Comparison of ENCODE assay signal across 21 cellular contexts in the genomic region with DNA sequence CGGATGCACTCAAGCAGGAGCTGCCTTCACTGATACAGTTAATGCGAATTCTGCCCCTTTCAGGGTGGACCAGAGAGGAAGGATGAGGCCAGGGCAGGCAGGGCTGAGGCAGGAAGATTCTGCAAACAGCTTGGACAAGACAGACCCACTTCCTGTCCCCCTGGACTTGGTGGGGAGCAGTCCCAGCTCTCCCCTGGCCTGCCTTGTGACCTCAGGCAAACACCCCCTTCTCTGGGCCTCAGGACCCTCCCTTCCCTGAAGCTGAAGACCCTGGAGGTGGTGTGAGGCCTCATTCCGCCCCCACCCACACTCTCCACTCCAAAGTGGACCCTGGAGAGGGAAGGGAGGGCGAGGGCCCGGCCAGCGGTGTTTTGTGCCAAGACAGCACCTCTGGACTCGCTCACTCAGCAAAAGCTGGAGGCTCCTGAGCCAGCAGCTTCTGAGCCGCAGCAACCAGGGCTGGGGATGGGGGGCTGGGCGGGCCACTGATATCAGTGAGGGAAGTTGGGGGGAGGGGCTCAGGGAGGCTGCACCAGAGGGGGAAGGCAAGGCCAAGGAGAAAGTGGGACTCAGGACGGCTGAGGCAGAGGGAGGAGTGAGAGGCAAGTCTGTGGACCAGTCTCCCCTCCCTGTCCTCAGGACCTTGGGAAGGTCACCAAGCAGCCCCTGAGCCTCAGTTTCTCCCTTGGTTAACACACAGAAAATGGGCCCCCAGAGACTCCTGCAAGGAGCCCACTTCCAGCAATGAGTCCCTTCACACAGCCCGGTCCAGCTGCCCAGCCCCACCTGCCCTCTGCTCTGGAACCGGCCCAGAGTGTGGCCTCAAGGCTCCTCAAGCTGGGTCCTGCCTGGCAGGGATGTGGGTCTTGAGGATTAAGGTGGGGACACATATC. TPM values are rescaled to one million over a fixed set of nuclear protein-coding genes. Genes with fewer than 3 reads are reported as not detected.
DNase-seq lines count a peak whose midpoint lies in the region; ATAC-seq, FAIRE-seq and TF ChIP-seq lines count a peak whose summit lies in the region.
"Had no signal": no experiment of that assay in that cellular context is flagged by ENCODE, and none has a peak within 500 bp of the region (broad histone marks: within the 10 kb centered on the region; RNA-seq: fewer than 3 reads in every experiment).

No MANE protein-coding gene starts in this region.

- H3K4me3 Mint-ChIP-seq in nephron, result peak overlapping the region in 2 of 3 experiments; percentile 50 to 70
- H3K4me3 Mint-ChIP-seq: activated CD8-positive, alpha-beta memory T cell treated with anti-CD3 and anti-CD28 coated beads, Interleukin-2, amount 10 ng/mL, durations not matched to agents 7 days and 5 days; activated naive CD4-positive, alpha-beta T cell treated with anti-CD3 and anti-CD28 coated beads for 36 hours; neural crest cell had no signal

- no peak overlapping the region for H3K4me2 ChIP-seq in A549

- FAIRE-seq in A549 (lab: Jason Lieb, UNC), result no peak
- FAIRE-seq: A204.1, GM18507, keratinocyte had no signal

- H3K27ac ChIP-seq in A549 (no peak overlapping the region), adrenal gland (peak overlapping the region in 2 of 5 donors; percentile 38 to 65), suprapubic skin (no peak overlapping the region)
- H3K27ac ChIP-seq: GM23248, WERI-Rb-1 had no signal

- intact Hi-C loops in adrenal gland (cut with DNase I), result no loop called here

- H3K9ac ChIP-seq in iPS-15b (ENCODE audit: low read depth, low read length), result peak overlapping the region; percentile 73
- H3K9ac ChIP-seq: GM23248 had no signal

- no peaks in the 10 kb centered on the region for H3K9me3 Mint-ChIP-seq in nephron
- H3K9me3 Mint-ChIP-seq: activated naive CD4-positive, alpha-beta T cell treated with anti-CD3 and anti-CD28 coated beads for 36 hours; brain; neural crest cell had no signal

- TF ChIP-seq RAD21 in A549 (conservative IDR thresholded peaks at IDR 0.05 in 1 of 2, IDR thresholded peaks at IDR 0.05 in 1 of 2), result no peak

- H3K4me1 ChIP-seq in A549, result no peaks in the 10 kb centered on the region
- H3K4me1 ChIP-seq in adrenal gland (replicated peaks in 1 of 2), result peaks cover 0 to 39% of the 10 kb centered on the region in 2 donors
- peaks cover 10% of the 10 kb centered on the region for H3K4me1 ChIP-seq in iPS-15b (ENCODE audit: control insufficient read depth, insufficient read depth, low read length)
- H3K4me1 ChIP-seq in suprapubic skin, result peaks cover 35% of the 10 kb centered on the region

- H3K27me3 Mint-ChIP-seq in nephron (ENCODE audit: low read depth), result no peaks in the 10 kb centered on the region

- H3K27me3 ChIP-seq in adrenal gland (no peaks in the 10 kb centered on the region), iPS-15b (ENCODE audit: control insufficient read depth, insufficient read depth, low read length) (no peaks in the 10 kb centered on the region), suprapubic skin (no peaks in the 10 kb centered on the region)

- POLR2A ChIA-PET in A549 (lab: Yijun Ruan, JAX), result no interaction called here

- peaks cover 4% of the 10 kb centered on the region for H3K36me3 Mint-ChIP-seq in nephron (ENCODE audit: low read depth)
- H3K36me3 Mint-ChIP-seq: activated CD8-positive, alpha-beta memory T cell treated with anti-CD3 and anti-CD28 coated beads, Interleukin-2, amount 10 ng/mL, durations not matched to agents 7 days and 5 days; brain had no signal

- WGBS in A549 (ENCODE audit: missing lambda C conversion rate), result 73% methylated on average over 7 of the region's 12 CpGs
- WGBS in adrenal gland, 4 donors, result 29 to 63% (median 47%) methylated on average over 8 to 12 of the region's 12 CpGs
- 68% methylated on average over 11 of the region's 12 CpGs for WGBS in suprapubic skin

- no peak for DNase-seq in A549 (ENCODE audit: low read depth in 1 of 2, low spot score in 1 of 2)
- DNase-seq in adrenal gland, result peak in 5 of 7 donors; percentile 60 to 76 (median 69)
- no peak for DNase-seq in suprapubic skin (ENCODE audit: low spot score in 2 of 2)
- DNase-seq in NCI-H510A treated with DMSO at 0.1 percent for 48 hours (lab: John Stamatoyannopoulos, UW), result no peak
- no peak for DNase-seq in T1000 (lab: John Stamatoyannopoulos, UW)
- DNase-seq: activated CD8-positive, alpha-beta memory T cell treated with anti-CD3 and anti-CD28 coated beads, Interleukin-2, amount 10 ng/mL, durations not matched to agents 7 days and 5 days; activated naive CD4-positive, alpha-beta T cell treated with anti-CD3 and anti-CD28 coated beads for 36 hours; COR-L47; GM23248; NCI-H2081; NCI-H82; stimulated activated CD4-positive, alpha-beta T cell treated with anti-CD3 and anti-CD28 coated beads, Interleukin-12 subunit alpha, Interleukin-12 subunit beta, amount 100 ng/mL, for 4 hours; WERI-Rb-1 had no signal

- no peaks in the 10 kb centered on the region for H3K9me3 ChIP-seq in A549
- H3K9me3 ChIP-seq in adrenal gland (replicated peaks in 1 of 3), result no peaks in the 10 kb centered on the region
- H3K9me3 ChIP-seq in iPS-15b (ENCODE audit: control insufficient read depth, insufficient read depth, low read length), result no peaks in the 10 kb centered on the region
- no peaks in the 10 kb centered on the region for H3K9me3 ChIP-seq in suprapubic skin

- TF ChIP-seq EP300 in A549 (IDR thresholded peaks at IDR 0.05) (no peak), suprapubic skin (IDR thresholded peaks at IDR 0.05) (no peak)

- H3K4me3 ChIP-seq in A549, result no peak overlapping the region
- no peak overlapping the region for H3K4me3 ChIP-seq in adrenal gland
- no peak overlapping the region for H3K4me3 ChIP-seq in iPS-15b (ENCODE audit: low read depth, low read length)
- H3K4me3 ChIP-seq in suprapubic skin, result no peak overlapping the region
- H3K4me3 ChIP-seq: GM23248 had no signal

- peaks cover 46% of the 10 kb centered on the region for H3K4me1 Mint-ChIP-seq in nephron
- H3K4me1 Mint-ChIP-seq: activated CD8-positive, alpha-beta memory T cell treated with anti-CD3 and anti-CD28 coated beads, Interleukin-2, amount 10 ng/mL, durations not matched to agents 7 days and 5 days; neural crest cell had no signal

- no peak for ATAC-seq in A549
- no peak for ATAC-seq in esophagus mucosa
- ATAC-seq: activated CD8-positive, alpha-beta memory T cell treated with anti-CD3 and anti-CD28 coated beads, Interleukin-2, amount 10 ng/mL, durations not matched to agents 7 days and 5 days had no signal

- CTCF ChIA-PET in A549 (lab: Yijun Ruan, JAX), result interaction anchor here (0.7 to 19.8 kb wide), 9 partner anchors 10 to 199 kb away, joined by 3 to 565 read pairs (median 9); a partner anchor contains a TSS

- no peak for TF ChIP-seq CTCF in A549 (IDR thresholded peaks at IDR 0.05)
- TF ChIP-seq CTCF in adrenal gland (IDR thresholded peaks at IDR 0.05), result no peak
- no peak for TF ChIP-seq CTCF in nephron (IDR thresholded peaks at IDR 0.05; ENCODE audit: unreplicated experiment in 3 of 3)
- TF ChIP-seq CTCF in suprapubic skin (IDR thresholded peaks at IDR 0.05), result no peak

- TF ChIP-seq POLR2A in A549 (IDR thresholded peaks at IDR 0.05; ENCODE audit: low read length) (no peak), adrenal gland (IDR thresholded peaks at IDR 0.05) (no peak), suprapubic skin (IDR thresholded peaks at IDR 0.05) (no peak)

- H3K36me3 ChIP-seq in adrenal gland (replicated peaks in 1 of 2), result peaks cover 0 to 23% of the 10 kb centered on the region in 2 donors
- H3K36me3 ChIP-seq in iPS-15b (ENCODE audit: control insufficient read depth, insufficient read depth, low read length), result peaks cover 5% of the 10 kb centered on the region
- H3K36me3 ChIP-seq in suprapubic skin, result peaks cover 28% of the 10 kb centered on the region
- H3K36me3 ChIP-seq: WERI-Rb-1 had no signal

- H3K27ac Mint-ChIP-seq in nephron, result peak overlapping the region; percentile 91 to 94 (median 92)
- H3K27ac Mint-ChIP-seq: activated CD8-positive, alpha-beta memory T cell treated with anti-CD3 and anti-CD28 coated beads, Interleukin-2, amount 10 ng/mL, durations not matched to agents 7 days and 5 days; activated naive CD4-positive, alpha-beta T cell treated with anti-CD3 and anti-CD28 coated beads for 36 hours had no signal

RNA-seq across cellular contexts. Expression of a gene that starts 8.4 kb away (rescaled TPM):
- 3.8 and 5.8 TPM in 2 replicates for polyA plus RNA-seq in A549 (2011; rRNA removed)
- 8.7 and 11.4 TPM in 2 replicates for polyA plus RNA-seq in A549 (2012; cell fraction: cytosol; rRNA removed)
- polyA plus RNA-seq in A549 (2012; cell fraction: nucleus; rRNA removed), result 10.1 and 10.9 TPM in 2 replicates
- 5.0 to 6.6 TPM (median 6.2 TPM) in 3 replicates for polyA plus RNA-seq in A549 (2017; fragmentation: RNase III; extraction: RNeasy Plus Mini Kit Qiagen cat#74134 plus additional on column Dnase treatment)
- polyA minus RNA-seq in A549 (2011; rRNA and poly(A)+ RNA removed), result 2.6 and 4.4 TPM in 2 replicates
- total RNA-seq in adrenal gland, result 10 to 100 TPM; 10.9 to 23.7 (median 20.1) TPM
- polyA plus RNA-seq in adrenal gland, result 10 to 100 TPM in 2 of 3 donors, 1 to 10 TPM in 1; 2.7 to 17.4 (median 15.5) TPM
- 1 to 10 TPM; 2.6 to 8.9 (median 5.4) TPM for total RNA-seq in suprapubic skin
- 0.88 TPM for total RNA-seq in esophagus mucosa
- total RNA-seq: activated CD8-positive, alpha-beta memory T cell treated with anti-CD3 and anti-CD28 coated beads, Interleukin-2, amount 10 ng/mL, durations not matched to agents 7 days and 5 days had no signal

RNA-seq across cellular contexts. Expression of a gene that starts 17.6 kb away (rescaled TPM):
- polyA plus RNA-seq in A549 (2011; rRNA removed), result 17.5 and 22.3 TPM in 2 replicates
- polyA plus RNA-seq in A549 (2012; cell fraction: cytosol; rRNA removed), result 44.6 and 54.6 TPM in 2 replicates
- polyA plus RNA-seq in A549 (2012; cell fraction: nucleus; rRNA removed), result 235 and 296 TPM in 2 replicates
- polyA plus RNA-seq in A549 (2017; fragmentation: RNase III; extraction: RNeasy Plus Mini Kit Qiagen cat#74134 plus additional on column Dnase treatment), result 36.3 to 43.5 TPM (median 42.9 TPM) in 3 replicates
- 30.0 and 30.5 TPM in 2 replicates for polyA minus RNA-seq in A549 (2011; rRNA and poly(A)+ RNA removed)
- 100 to 1,000 TPM in 6 of 8 donors, 10 to 100 TPM in 2; 74.5 to 145 (median 112) TPM for total RNA-seq in adrenal gland
- polyA plus RNA-seq in adrenal gland, result 100 to 1,000 TPM in 2 of 3 donors, 10 to 100 TPM in 1; 98.2 to 175 (median 103) TPM
- 10 to 100 TPM; 12.7 to 24.7 (median 17.9) TPM for total RNA-seq in suprapubic skin
- 3.0 TPM for total RNA-seq in esophagus mucosa

RNA-seq across cellular contexts. Expression of a gene that starts 41.2 kb away (rescaled TPM):
- 1.2 and 1.5 TPM in 2 replicates for polyA plus RNA-seq in A549 (2011; rRNA removed)
- 0.23 and 0.29 TPM in 2 replicates for polyA plus RNA-seq in A549 (2012; cell fraction: cytosol; rRNA removed)
- 0.22 and 0.32 TPM in 2 replicates for polyA plus RNA-seq in A549 (2012; cell fraction: nucleus; rRNA removed)
- polyA plus RNA-seq in A549 (2017; fragmentation: RNase III; extraction: RNeasy Plus Mini Kit Qiagen cat#74134 plus additional on column Dnase treatment), result 0.98 to 2.1 TPM (median 1.9 TPM) in 3 replicates
- polyA minus RNA-seq in A549 (2011; rRNA and poly(A)+ RNA removed), result 2.0 and 2.2 TPM in 2 replicates
- total RNA-seq in adrenal gland, result 1 to 10 TPM; 2.4 to 5.2 (median 3.9) TPM
- 1 to 10 TPM; 1.4 to 6.8 (median 4.8) TPM for polyA plus RNA-seq in adrenal gland
- 1 to 10 TPM; 1.5 to 4.1 (median 2.5) TPM for total RNA-seq in suprapubic skin
- total RNA-seq in esophagus mucosa, result 0.44 TPM
- total RNA-seq: activated CD8-positive, alpha-beta memory T cell treated with anti-CD3 and anti-CD28 coated beads, Interleukin-2, amount 10 ng/mL, durations not matched to agents 7 days and 5 days had no signal

RNA-seq across cellular contexts. Expression of a gene that starts 58.5 kb away (rescaled TPM):
- polyA plus RNA-seq in A549 (2011; rRNA removed), result 2,791 and 4,959 TPM in 2 replicates
- polyA plus RNA-seq in A549 (2012; cell fraction: cytosol; rRNA removed), result 6,916 and 9,060 TPM in 2 replicates
- polyA plus RNA-seq in A549 (2012; cell fraction: nucleus; rRNA removed), result 2,875 and 3,583 TPM in 2 replicates
- 12,354 to 13,747 TPM (median 12,799 TPM) in 3 replicates for polyA plus RNA-seq in A549 (2017; fragmentation: RNase III; extraction: RNeasy Plus Mini Kit Qiagen cat#74134 plus additional on column Dnase treatment)
- 2,337 and 2,680 TPM in 2 replicates for polyA minus RNA-seq in A549 (2011; rRNA and poly(A)+ RNA removed)
- 1,000 to 10,000 TPM; 1,483 to 5,565 (median 3,595) TPM for total RNA-seq in adrenal gland
- polyA plus RNA-seq in adrenal gland, result 1,000 to 10,000 TPM; 2,586 to 4,544 (median 2,902) TPM
- total RNA-seq in suprapubic skin, result 1,000 to 10,000 TPM in 2 of 4 donors, 100 to 1,000 TPM in 2; 578 to 1,480 (median 967) TPM
- 911 TPM for total RNA-seq in esophagus mucosa

Comparison
In these comparisons a context has a peak if more than half of its experiments do, and no peak if none do; other contexts are left out.
1. DNase-seq: peak in adrenal gland (5 of 7); none in A549 (0 of 2), suprapubic skin (0 of 2), NCI-H510A treated with DMSO at 0.1 percent for 48 hours (single experiment) and T1000 (single experiment).